1 cellular context compared by ENCODE assay signal in the genomic region with DNA sequence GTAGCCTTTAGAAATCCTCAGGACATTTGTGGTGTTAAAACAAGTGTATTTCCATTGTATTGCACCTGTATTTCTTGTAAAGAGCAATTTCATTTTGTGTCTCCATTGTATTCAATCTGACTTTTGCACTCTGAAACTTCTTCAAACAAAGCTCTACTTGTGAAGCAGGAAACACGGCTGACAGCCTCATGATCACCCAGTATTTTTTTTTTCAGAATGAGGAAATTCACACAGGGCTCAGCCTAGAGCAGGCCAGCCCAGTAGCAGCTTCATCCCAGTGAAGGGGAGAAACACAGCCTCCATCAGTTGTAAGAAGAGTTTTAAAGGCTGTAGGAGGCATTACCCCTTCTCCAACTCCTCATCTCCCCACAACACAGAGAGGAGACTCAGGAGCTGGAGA.
TF ChIP-seq lines count a peak whose summit lies in the region.

No MANE protein-coding gene starts in this region.

TF ChIP-seq in GM12878, 131 proteins besides CTCF, POLR2A, EP300 and RAD21 (continued from another document):
- TF ChIP-seq YY1 (IDR thresholded peaks at IDR 0.05; ENCODE audit: low read depth, low read length), result no peak
